ENCODE assay signal across 34 cellular contexts in the genomic region with DNA sequence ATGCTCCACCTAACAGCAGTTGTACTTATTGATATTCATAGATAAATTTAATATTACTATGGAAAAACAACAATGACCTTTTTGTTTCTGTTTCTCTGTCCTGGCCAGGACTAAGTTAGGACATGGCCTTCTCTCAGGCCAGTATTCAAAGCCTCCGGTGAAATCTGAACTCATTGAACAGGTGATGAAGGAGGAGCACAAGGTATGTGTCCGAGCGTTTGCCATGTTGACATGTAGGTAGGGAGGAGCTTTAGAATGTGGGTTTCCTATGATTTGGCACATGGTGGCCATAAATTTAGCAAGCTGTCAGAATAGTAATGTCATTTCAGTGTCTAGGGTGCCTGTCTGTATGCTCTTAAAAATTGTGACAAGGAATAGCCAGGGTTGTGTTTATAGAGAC.
"Had no signal": no experiment of that assay in that cellular context is flagged by ENCODE, and none has a peak within 500 bp of the region (broad histone marks: within the 10 kb centered on the region; RNA-seq: fewer than 3 reads in every experiment).

No MANE protein-coding gene starts in this region.

- H3K9me3 ChIP-seq: adrenal gland, body of pancreas, esophagus squamous epithelium had no signal

- H3K4me1 ChIP-seq: body of pancreas had no signal

- ATAC-seq: activated CD4-positive, CD25-positive, alpha-beta regulatory T cell treated with anti-CD3 and anti-CD28 coated beads, Interleukin-2, amount 50 U/mL, for 24 hours; activated CD8-positive, alpha-beta memory T cell treated with anti-CD3 and anti-CD28 coated beads, Interleukin-2, amount 10 ng/mL, durations not matched to agents 7 days and 5 days; activated CD8-positive, alpha-beta T cell treated with anti-CD3 and anti-CD28 coated beads, Interleukin-2, amount 10 ng/mL, durations not matched to agents 7 days and 5 days; activated naive CD8-positive, alpha-beta T cell treated with anti-CD3 and anti-CD28 coated beads, Interleukin-2, amount 50 U/mL, for 24 hours; body of pancreas; effector memory CD8-positive, alpha-beta T cell; T-helper 17 cell had no signal

- H3K27me3 ChIP-seq: adrenal gland, body of pancreas, esophagus squamous epithelium had no signal

- H3K4me3 Mint-ChIP-seq: activated B cell treated with CpG ODN at 0.5 μM for 24 hours; activated CD4-positive, alpha-beta memory T cell treated with anti-CD3 and anti-CD28 coated beads for 36 hours; activated CD8-positive, alpha-beta memory T cell treated with anti-CD3 and anti-CD28 coated beads, Interleukin-2, amount 10 ng/mL, durations not matched to agents 7 days and 5 days; activated CD8-positive, alpha-beta T cell treated with anti-CD3 and anti-CD28 coated beads, Interleukin-2, amount 10 ng/mL, durations not matched to agents 7 days and 5 days; activated naive CD4-positive, alpha-beta T cell treated with anti-CD3 and anti-CD28 coated beads for 36 hours; activated naive CD4-positive, alpha-beta T cell treated with anti-CD3 and anti-CD28 coated beads, Interleukin-2, amount 50 U/mL, for 24 hours; activated naive CD8-positive, alpha-beta T cell treated with anti-CD3 and anti-CD28 coated beads for 36 hours; activated naive CD8-positive, alpha-beta T cell treated with anti-CD3 and anti-CD28 coated beads, Interleukin-2, amount 50 U/mL, for 24 hours; activated T-helper 1 cell treated with anti-CD3 and anti-CD28 coated beads, Interleukin-12 subunit alpha, Interleukin-12 subunit beta, Interleukin-2, Interleukin-4 antibody, amounts not matched to agents 30 ng/mL and 10 ng/mL and 1 ng/mL, durations not matched to agents 14 hours and 24 hours and 36 hours; effector memory CD8-positive, alpha-beta T cell; T-helper 17 cell; T-helper 2 cell treated with Interferon-gamma antibody and Interleukin-4, amounts not matched to agents 5 μg/mL and 100 μg/mL, for 36 hours had no signal

- H3K27ac Mint-ChIP-seq: activated B cell treated with CpG ODN at 0.5 μM for 24 hours; activated CD4-positive, alpha-beta memory T cell treated with anti-CD3 and anti-CD28 coated beads for 36 hours; activated CD8-positive, alpha-beta memory T cell treated with anti-CD3 and anti-CD28 coated beads, Interleukin-2, amount 10 ng/mL, durations not matched to agents 7 days and 5 days; activated CD8-positive, alpha-beta T cell treated with anti-CD3 and anti-CD28 coated beads, Interleukin-2, amount 10 ng/mL, durations not matched to agents 7 days and 5 days; activated naive CD4-positive, alpha-beta T cell treated with anti-CD3 and anti-CD28 coated beads for 36 hours; activated naive CD4-positive, alpha-beta T cell treated with anti-CD3 and anti-CD28 coated beads, Interleukin-2, amount 50 U/mL, for 24 hours; activated naive CD8-positive, alpha-beta T cell treated with anti-CD3 and anti-CD28 coated beads for 36 hours; activated naive CD8-positive, alpha-beta T cell treated with anti-CD3 and anti-CD28 coated beads, Interleukin-2, amount 50 U/mL, for 24 hours; activated T-helper 1 cell treated with anti-CD3 and anti-CD28 coated beads, Interleukin-12 subunit alpha, Interleukin-12 subunit beta, Interleukin-2, Interleukin-4 antibody, amounts not matched to agents 30 ng/mL and 10 ng/mL and 1 ng/mL, durations not matched to agents 14 hours and 24 hours and 36 hours; activated T-helper 2 cell treated with anti-CD3 and anti-CD28 coated beads, Interferon-gamma antibody, Interleukin-2, Interleukin-4, amounts not matched to agents 10 μg/mL and 5 μg/mL and 100 μg/mL, durations not matched to agents 14 hours and 24 hours and 36 hours; effector memory CD8-positive, alpha-beta T cell; T-helper 17 cell; T-helper 2 cell treated with Interferon-gamma antibody and Interleukin-4, amounts not matched to agents 5 μg/mL and 100 μg/mL, for 36 hours had no signal

- H3K27me3 Mint-ChIP-seq: activated B cell treated with CpG ODN at 0.5 μM for 24 hours; activated CD4-positive, alpha-beta memory T cell treated with anti-CD3 and anti-CD28 coated beads for 36 hours; activated CD8-positive, alpha-beta memory T cell treated with anti-CD3 and anti-CD28 coated beads, Interleukin-2, amount 10 ng/mL, durations not matched to agents 7 days and 5 days; activated naive CD4-positive, alpha-beta T cell treated with anti-CD3 and anti-CD28 coated beads, Interleukin-2, amount 50 U/mL, for 24 hours; activated naive CD8-positive, alpha-beta T cell treated with anti-CD3 and anti-CD28 coated beads for 36 hours; activated naive CD8-positive, alpha-beta T cell treated with anti-CD3 and anti-CD28 coated beads, Interleukin-2, amount 50 U/mL, for 24 hours; effector memory CD8-positive, alpha-beta T cell; T-helper 17 cell had no signal

- DNase-seq: activated B cell treated with CpG ODN at 0.5 μM for 24 hours; activated CD4-positive, alpha-beta memory T cell treated with anti-CD3 and anti-CD28 coated beads for 36 hours; activated CD4-positive, alpha-beta T cell treated with anti-CD3 and anti-CD28 coated beads for 48 hours; activated CD8-positive, alpha-beta memory T cell treated with anti-CD3 and anti-CD28 coated beads, Interleukin-2, amount 10 ng/mL, durations not matched to agents 7 days and 5 days; activated CD8-positive, alpha-beta memory T cell treated with anti-CD3 and anti-CD28 coated beads, Interleukin-2, amount 50 U/mL, for 4 hours; activated CD8-positive, alpha-beta T cell treated with anti-CD3 and anti-CD28 coated beads, Interleukin-2, amount 10 ng/mL, durations not matched to agents 7 days and 5 days; activated effector memory CD4-positive, alpha-beta T cell treated with anti-CD3 and anti-CD28 coated beads, Interleukin-2, amount 50 U/mL, for 16 hours; activated naive CD4-positive, alpha-beta T cell treated with anti-CD3 and anti-CD28 coated beads for 36 hours; activated naive CD8-positive, alpha-beta T cell treated with anti-CD3 and anti-CD28 coated beads for 36 hours; activated naive CD8-positive, alpha-beta T cell treated with anti-CD3 and anti-CD28 coated beads, Interleukin-2, amount 50 U/mL, for 24 hours; activated T-cell treated with anti-CD3 and anti-CD28 coated beads, Interleukin-2, amount 50 U/mL, for 1 hour; activated T-cell treated with anti-CD3 and anti-CD28 coated beads, Interleukin-2, amount 50 U/mL, for 48 hours; adrenal gland; amygdala; aorta; body of pancreas; caudate nucleus; cortex of kidney; dermis blood vessel endothelial cell; effector CD4-positive, alpha-beta T cell; effector memory CD8-positive, alpha-beta T cell; erythroblast; esophagus squamous epithelium; foreskin melanocyte; T-helper 1 cell; T-helper 17 cell; T1000; WERI-Rb-1 had no signal

- H3K9me3 Mint-ChIP-seq: activated B cell treated with CpG ODN at 0.5 μM for 24 hours; activated CD4-positive, alpha-beta memory T cell treated with anti-CD3 and anti-CD28 coated beads for 36 hours; activated naive CD4-positive, alpha-beta T cell treated with anti-CD3 and anti-CD28 coated beads for 36 hours; activated naive CD4-positive, alpha-beta T cell treated with anti-CD3 and anti-CD28 coated beads, Interleukin-2, amount 50 U/mL, for 24 hours; activated naive CD8-positive, alpha-beta T cell treated with anti-CD3 and anti-CD28 coated beads for 36 hours; activated naive CD8-positive, alpha-beta T cell treated with anti-CD3 and anti-CD28 coated beads, Interleukin-2, amount 50 U/mL, for 24 hours; activated T-helper 1 cell treated with anti-CD3 and anti-CD28 coated beads, Interleukin-12 subunit alpha, Interleukin-12 subunit beta, Interleukin-2, Interleukin-4 antibody, amounts not matched to agents 30 ng/mL and 10 ng/mL and 1 ng/mL, durations not matched to agents 14 hours and 24 hours and 36 hours; activated T-helper 2 cell treated with anti-CD3 and anti-CD28 coated beads, Interferon-gamma antibody, Interleukin-2, Interleukin-4, amounts not matched to agents 10 μg/mL and 5 μg/mL and 100 μg/mL, durations not matched to agents 14 hours and 24 hours and 36 hours; effector memory CD8-positive, alpha-beta T cell; T-helper 2 cell treated with Interferon-gamma antibody and Interleukin-4, amounts not matched to agents 5 μg/mL and 100 μg/mL, for 36 hours had no signal

- FAIRE-seq: colon had no signal

- H3K27ac ChIP-seq: body of pancreas, esophagus squamous epithelium, WERI-Rb-1 had no signal

- H3K4me3 ChIP-seq: adrenal gland, body of pancreas, esophagus squamous epithelium had no signal

- H3K4me1 Mint-ChIP-seq: activated CD8-positive, alpha-beta memory T cell treated with anti-CD3 and anti-CD28 coated beads, Interleukin-2, amount 10 ng/mL, durations not matched to agents 7 days and 5 days; activated naive CD4-positive, alpha-beta T cell treated with anti-CD3 and anti-CD28 coated beads, Interleukin-2, amount 50 U/mL, for 24 hours had no signal
